Comparison of ENCODE assay signal across 17 cellular contexts in the genomic region with DNA sequence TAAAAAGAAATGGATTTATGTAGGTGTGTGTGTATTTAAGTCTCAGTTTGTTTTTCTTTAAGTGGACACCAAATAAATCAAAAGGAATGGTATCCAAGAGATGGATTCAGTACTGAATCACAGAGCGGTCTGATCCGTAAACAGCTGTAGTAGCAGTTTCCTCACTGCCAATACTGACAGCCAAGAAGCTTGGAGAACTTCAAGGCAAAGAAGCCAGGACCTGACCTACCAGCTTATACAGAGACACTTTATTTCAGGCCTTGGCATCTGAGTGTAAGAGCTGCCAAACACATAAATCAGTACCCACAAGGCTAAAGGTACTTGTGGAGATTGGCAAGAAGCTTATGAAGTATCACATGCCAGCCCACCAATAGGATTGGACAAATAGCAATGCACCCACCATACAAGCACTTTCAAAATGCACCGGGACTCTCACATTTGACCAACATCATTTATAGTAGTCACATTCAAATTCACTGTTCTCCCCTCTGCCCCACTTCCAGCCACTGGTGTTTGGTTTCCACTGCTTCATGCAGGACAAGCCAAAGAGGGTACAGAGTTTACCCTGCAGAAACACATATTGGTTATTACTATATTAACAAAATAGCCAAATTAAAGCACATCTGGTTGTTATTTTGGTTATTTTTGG.
A peak's percentile ranks its signal among the peaks of the same experiment; 100 is the strongest.
DNase-seq lines count a peak whose midpoint lies in the region; ATAC-seq, FAIRE-seq and TF ChIP-seq lines count a peak whose summit lies in the region.
"Had no signal": no experiment of that assay in that cellular context is flagged by ENCODE, and none has a peak within 500 bp of the region (broad histone marks: within the 10 kb centered on the region; RNA-seq: fewer than 3 reads in every experiment).

No MANE protein-coding gene starts in this region.

- 51% methylated on average over 3 of the region's 3 CpGs for WGBS in right cardiac atrium

- H4K20me1 ChIP-seq in endothelial cell of umbilical vein (replicated peaks; ENCODE audit: control insufficient read depth, extremely low read depth, insufficient read depth, low read length), result no peaks in the 10 kb centered on the region

- H2AFZ ChIP-seq in endothelial cell of umbilical vein (ENCODE audit: low read depth, low read length), result no peak overlapping the region

- no peaks in the 10 kb centered on the region for H3K9me1 ChIP-seq in endothelial cell of umbilical vein (replicated peaks; ENCODE audit: control insufficient read depth, extremely low read depth, insufficient read depth, low read length)

- ATAC-seq in Right ventricle myocardium inferior (peak; percentile 69), right cardiac atrium (peak; percentile 63 to 79), gastrocnemius medialis (peak; percentile 92 to 99), GM18909 (IDR thresholded peaks at IDR 0.05; ENCODE audit: poor library complexity, unreplicated experiment) (no peak)

- no peaks in the 10 kb centered on the region for H3K9me3 ChIP-seq in left ventricle myocardium inferior (replicated peaks)
- H3K9me3 ChIP-seq in endothelial cell of umbilical vein (replicated peaks; ENCODE audit: control insufficient read depth, insufficient read depth, low read length), result no peaks in the 10 kb centered on the region
- no peaks in the 10 kb centered on the region for H3K9me3 ChIP-seq in right cardiac atrium (ENCODE audit: control insufficient read depth, low read length)
- no peaks in the 10 kb centered on the region for H3K9me3 ChIP-seq in gastrocnemius medialis

- H3K79me2 ChIP-seq in endothelial cell of umbilical vein (ENCODE audit: control insufficient read depth, insufficient read depth, low read length), result no peaks in the 10 kb centered on the region

- no peak for DNase-seq in Right ventricle myocardium inferior (ENCODE audit: missing footprints)
- DNase-seq in left ventricle myocardium inferior, result no peak
- DNase-seq in endothelial cell of umbilical vein (ENCODE audit: low read depth, low spot score), result peak; percentile 17
- DNase-seq in right cardiac atrium, result no peak
- peak; percentile 13 to 40 for DNase-seq in gastrocnemius medialis
- DNase-seq in OCI-M2 (lab: John Stamatoyannopoulos, UW; ENCODE audit: unreplicated experiment), result no peak
- DNase-seq in GDM1 (lab: John Stamatoyannopoulos, UW), result no peak
- DNase-seq: DMS79 treated with DMSO at 0.1 percent for 48 hours, HCEC 1CT, NCI-H1092, NCI-H345, NCI-H748 treated with DMSO at 0.1 percent for 48 hours had no signal

- TF ChIP-seq CTCF in left ventricle myocardium inferior (IDR thresholded peaks at IDR 0.05; ENCODE audit: borderline replicate concordance) (no peak), endothelial cell of umbilical vein (IDR thresholded peaks at IDR 0.05; ENCODE audit: extremely low read depth in 1 of 2, insufficient read depth in 1 of 2, low read depth in 1 of 2, low read length in 2 of 2) (no peak), gastrocnemius medialis (IDR thresholded peaks at IDR 0.05 in 4 of 5, conservative IDR thresholded peaks at IDR 0.05 in 1 of 5) (no peak)

- H3K27ac ChIP-seq in left ventricle myocardium inferior (replicated peaks) (no peak overlapping the region), endothelial cell of umbilical vein (ENCODE audit: insufficient read depth, low read depth, low read length) (peak overlapping the region; percentile 24), right cardiac atrium (ENCODE audit: low read length) (no peak overlapping the region), gastrocnemius medialis (peak overlapping the region in 3 of 4 donors; percentile 16 to 69 (median 47))

- dilution Hi-C loops in endothelial cell of umbilical vein (cut with MboI; ENCODE audit: extremely low pct_ligation_motif_present, low sequenced_read_pairs), result no loop called here

- intact Hi-C loops in Right ventricle myocardium inferior (cut with DNase I) (no loop called here), left ventricle myocardium inferior (cut with micrococcal nuclease) (no loop called here), endothelial cell of umbilical vein (cut with micrococcal nuclease) (no loop called here), right cardiac atrium (cut with DNase I) (no loop called here), gastrocnemius medialis (cut with DNase I; ENCODE audit: low total_unique reads) (no loop called here)

- H3K4me1 ChIP-seq in left ventricle myocardium inferior, result peaks cover 16% of the 10 kb centered on the region
- peaks cover 11% of the 10 kb centered on the region for H3K4me1 ChIP-seq in endothelial cell of umbilical vein (ENCODE audit: control insufficient read depth, extremely low read depth, insufficient read depth, low read length)
- H3K4me1 ChIP-seq in right cardiac atrium (ENCODE audit: control insufficient read depth, insufficient read depth, low read length), result no peaks in the 10 kb centered on the region
- peaks cover 19 to 23% of the 10 kb centered on the region in 2 donors for H3K4me1 ChIP-seq in gastrocnemius medialis

- no peak for FAIRE-seq in endothelial cell of umbilical vein (lab: Jason Lieb, UNC)
- FAIRE-seq: A204.1, G401.6, GM12892, GM19239 had no signal

- H3K9ac ChIP-seq in endothelial cell of umbilical vein (replicated peaks; ENCODE audit: extremely low read depth, insufficient read depth, low read length), result no peak overlapping the region

- no peaks in the 10 kb centered on the region for H3K36me3 ChIP-seq in left ventricle myocardium inferior
- H3K36me3 ChIP-seq in endothelial cell of umbilical vein (ENCODE audit: control insufficient read depth in 2 of 2, extremely low read depth in 1 of 2, insufficient read depth in 2 of 2, low read length in 2 of 2), result no peaks in the 10 kb centered on the region
- H3K36me3 ChIP-seq in gastrocnemius medialis, result no peaks in the 10 kb centered on the region

- H3K4me3 ChIP-seq in left ventricle myocardium inferior, result no peak overlapping the region
- no peak overlapping the region for H3K4me3 ChIP-seq in endothelial cell of umbilical vein (replicated peaks in 1 of 3; ENCODE audit: insufficient read depth in 1 of 3, low read depth in 1 of 3, low read length in 3 of 3)
- H3K4me3 ChIP-seq in right cardiac atrium (ENCODE audit: low read length), result no peak overlapping the region
- H3K4me3 ChIP-seq in gastrocnemius medialis, result no peak overlapping the region

- POLR2A ChIA-PET in endothelial cell of umbilical vein (lab: Charles Lee), result no interaction called here

- no peak overlapping the region for H3K4me2 ChIP-seq in endothelial cell of umbilical vein (ENCODE audit: insufficient read depth, low read length)

- no peaks in the 10 kb centered on the region for H3K27me3 ChIP-seq in left ventricle myocardium inferior (ENCODE audit: low read depth)
- H3K27me3 ChIP-seq in endothelial cell of umbilical vein (ENCODE audit: control insufficient read depth in 2 of 2, insufficient read depth in 2 of 2, low read length in 2 of 2), result no peaks in the 10 kb centered on the region
- H3K27me3 ChIP-seq in right cardiac atrium (ENCODE audit: control insufficient read depth, insufficient read depth), result no peaks in the 10 kb centered on the region
- H3K27me3 ChIP-seq in gastrocnemius medialis, result no peaks in the 10 kb centered on the region

- no peak for TF ChIP-seq POLR2A in endothelial cell of umbilical vein (IDR thresholded peaks at IDR 0.05; ENCODE audit: low read depth, low read length)
- no peak for TF ChIP-seq POLR2A in gastrocnemius medialis (IDR thresholded peaks at IDR 0.05)

- in situ Hi-C loops in gastrocnemius medialis (cut with MboI; ENCODE audit: low sequenced_read_pairs in 4 of 4), result no loop called here

- no TSS peak for BruUV-seq in endothelial cell of umbilical vein (replicated peaks; lab: Mats Ljungman, UMichigan)

- CTCF ChIA-PET in endothelial cell of umbilical vein (lab: Charles Lee), result interaction anchor here (0.6 to 1.8 kb wide), 2 partner anchors 9 to 24 kb away, joined by 3 to 6 read pairs; no protein-coding TSS in a partner anchor

TF ChIP-seq in endothelial cell of umbilical vein, 7 proteins besides CTCF, POLR2A, EP300 and RAD21:
- no peak for TF ChIP-seq POLR2AphosphoS5 (IDR thresholded peaks at IDR 0.05; ENCODE audit: insufficient read depth, low read depth, low read length)
- TF ChIP-seq, protein P1, sequence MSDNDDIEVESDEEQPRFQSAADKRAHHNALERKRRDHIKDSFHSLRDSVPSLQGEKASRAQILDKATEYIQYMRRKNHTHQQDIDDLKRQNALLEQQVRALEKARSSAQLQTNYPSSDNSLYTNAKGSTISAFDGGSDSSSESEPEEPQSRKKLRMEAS (IDR thresholded peaks at IDR 0.05; ENCODE audit: insufficient read depth, insufficient read length), result no peak
- TF ChIP-seq FOS (IDR thresholded peaks at IDR 0.05; ENCODE audit: borderline replicate concordance, insufficient read depth, low read length), result no peak
- no peak for TF ChIP-seq JUN (IDR thresholded peaks at IDR 0.05; ENCODE audit: borderline replicate concordance, insufficient read depth, insufficient read length, low read depth)
- TF ChIP-seq GATA2 (IDR thresholded peaks at IDR 0.05; ENCODE audit: insufficient read depth, insufficient read length, low read depth, low read length), result no peak

Comparison
In these comparisons a context has a peak if more than half of its experiments do, and no peak if none do; other contexts are left out.
1. DNase-seq: peak in endothelial cell of umbilical vein (single experiment) and gastrocnemius medialis (2 of 2); none in Right ventricle myocardium inferior (single experiment), left ventricle myocardium inferior (single experiment), right cardiac atrium (0 of 3), OCI-M2 (single experiment) and GDM1 (single experiment).
2. H3K27ac ChIP-seq: peak in endothelial cell of umbilical vein (single experiment) and gastrocnemius medialis (3 of 4); none in left ventricle myocardium inferior (single experiment) and right cardiac atrium (single experiment).